ENCODE assay signal across 2 cellular contexts in the genomic region with DNA sequence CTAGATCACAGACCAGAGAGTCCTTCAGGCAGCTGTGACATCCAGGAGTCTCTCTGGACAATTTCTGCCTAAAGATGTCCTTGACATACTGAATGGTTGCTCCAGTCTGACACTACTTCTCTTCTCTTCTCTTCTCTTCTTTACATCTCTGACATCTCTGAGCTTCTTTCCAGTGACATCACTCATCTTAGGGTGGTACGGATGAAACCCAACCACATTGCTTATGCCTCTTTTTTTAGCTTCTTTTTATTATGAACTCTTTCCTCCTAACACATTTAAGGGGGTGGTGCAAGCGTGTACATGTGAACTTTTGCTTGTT.
TF ChIP-seq lines count a peak whose summit lies in the region.

No MANE protein-coding gene starts in this region.

TF ChIP-seq in SK-N-SH, 30 proteins besides CTCF, POLR2A, EP300 and RAD21:
- TF ChIP-seq CHD2 (IDR thresholded peaks at IDR 0.05; ENCODE audit: low read length, partially characterized antibody) (no peak), NFIC (IDR thresholded peaks at IDR 0.05; ENCODE audit: borderline replicate concordance) (no peak), POLR2AphosphoS5 (IDR thresholded peaks at IDR 0.05; ENCODE audit: low read depth, low read length) (no peak), RFX5 (IDR thresholded peaks at IDR 0.05; ENCODE audit: low read length) (no peak), FOXJ3 (CRISPR knock-in tag; IDR thresholded peaks at IDR 0.05) (no peak)
- TF ChIP-seq, protein P1, sequence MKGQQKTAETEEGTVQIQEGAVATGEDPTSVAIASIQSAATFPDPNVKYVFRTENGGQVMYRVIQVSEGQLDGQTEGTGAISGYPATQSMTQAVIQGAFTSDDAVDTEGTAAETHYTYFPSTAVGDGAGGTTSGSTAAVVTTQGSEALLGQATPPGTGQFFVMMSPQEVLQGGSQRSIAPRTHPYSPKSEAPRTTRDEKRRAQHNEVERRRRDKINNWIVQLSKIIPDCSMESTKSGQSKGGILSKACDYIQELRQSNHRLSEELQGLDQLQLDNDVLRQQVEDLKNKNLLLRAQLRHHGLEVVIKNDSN (IDR thresholded peaks at IDR 0.05; ENCODE audit: borderline replicate concordance, low read depth), result no peak
- TF ChIP-seq, protein P2, sequence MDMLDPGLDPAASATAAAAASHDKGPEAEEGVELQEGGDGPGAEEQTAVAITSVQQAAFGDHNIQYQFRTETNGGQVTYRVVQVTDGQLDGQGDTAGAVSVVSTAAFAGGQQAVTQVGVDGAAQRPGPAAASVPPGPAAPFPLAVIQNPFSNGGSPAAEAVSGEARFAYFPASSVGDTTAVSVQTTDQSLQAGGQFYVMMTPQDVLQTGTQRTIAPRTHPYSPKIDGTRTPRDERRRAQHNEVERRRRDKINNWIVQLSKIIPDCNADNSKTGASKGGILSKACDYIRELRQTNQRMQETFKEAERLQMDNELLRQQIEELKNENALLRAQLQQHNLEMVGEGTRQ (IDR thresholded peaks at IDR 0.05; ENCODE audit: borderline replicate concordance, low read depth, low read length), result no peak
- TF ChIP-seq, protein P3, sequence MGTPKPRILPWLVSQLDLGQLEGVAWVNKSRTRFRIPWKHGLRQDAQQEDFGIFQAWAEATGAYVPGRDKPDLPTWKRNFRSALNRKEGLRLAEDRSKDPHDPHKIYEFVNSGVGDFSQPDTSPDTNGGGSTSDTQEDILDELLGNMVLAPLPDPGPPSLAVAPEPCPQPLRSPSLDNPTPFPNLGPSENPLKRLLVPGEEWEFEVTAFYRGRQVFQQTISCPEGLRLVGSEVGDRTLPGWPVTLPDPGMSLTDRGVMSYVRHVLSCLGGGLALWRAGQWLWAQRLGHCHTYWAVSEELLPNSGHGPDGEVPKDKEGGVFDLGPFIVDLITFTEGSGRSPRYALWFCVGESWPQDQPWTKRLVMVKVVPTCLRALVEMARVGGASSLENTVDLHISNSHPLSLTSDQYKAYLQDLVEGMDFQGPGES (IDR thresholded peaks at IDR 0.05; ENCODE audit: low read depth, low read length), result no peak

TF ChIP-seq in SK-N-SH treated with all-trans-retinoic acid at 6 μM for 48 hours, 23 proteins besides CTCF, POLR2A, EP300 and RAD21:
- TF ChIP-seq TCF4 (CRISPR knock-in tag; IDR thresholded peaks at IDR 0.05; ENCODE audit: borderline replicate concordance), result no peak
